17 cellular contexts compared by ENCODE assay signal in the genomic region with DNA sequence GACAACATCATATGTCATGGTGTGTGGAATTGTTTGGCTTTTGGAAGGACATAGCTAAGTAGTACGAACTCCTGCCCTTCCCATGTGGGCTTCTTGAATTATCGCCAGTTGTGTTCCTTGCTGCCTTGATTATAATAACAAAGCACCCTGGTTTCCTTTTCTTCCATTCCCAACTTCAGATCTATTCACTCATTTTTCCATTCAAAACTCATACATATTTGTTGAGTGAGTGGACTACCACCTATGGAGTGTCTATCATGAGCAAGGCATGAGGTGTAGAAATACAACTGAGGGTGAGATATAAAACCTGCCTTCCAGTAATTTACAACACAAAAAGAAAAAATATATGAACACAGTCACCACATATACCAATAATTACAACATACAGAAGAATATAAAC. TPM values are rescaled to one million over a fixed set of nuclear protein-coding genes. Genes with fewer than 3 reads are reported as not detected.
DNase-seq lines count a peak whose midpoint lies in the region; ATAC-seq and TF ChIP-seq lines count a peak whose summit lies in the region.
"Had no signal": no experiment of that assay in that cellular context is flagged by ENCODE, and none has a peak within 500 bp of the region (broad histone marks: within the 10 kb centered on the region; RNA-seq: fewer than 3 reads in every experiment).

No MANE protein-coding gene starts in this region.

- H4K8ac ChIP-seq in neuronal stem cell (ENCODE audit: low read depth, low read length) = no peak overlapping the region

- ATAC-seq in WTC11 (peak; percentile 30; the same call in 1 of the 2 replicates), gastrocnemius medialis (no peak)
- ATAC-seq in CD8-positive, alpha-beta T cell = no peak
- ATAC-seq: PC-3 had no signal

- CTCF ChIA-PET in WTC11 (lab: Charles Lee) = interaction anchor here (1.0 to 1.5 kb wide), 3 partner anchors 31 to 263 kb away, joined by 3 read pairs; a partner anchor contains a TSS
- CTCF ChIA-PET in CD8-positive, alpha-beta T cell (lab: Charles Lee) = interaction anchor here (0.9 to 1.4 kb wide), 2 partner anchors 9 to 10 kb away, joined by 3 read pairs; no protein-coding TSS in a partner anchor

- H3K14ac ChIP-seq in neuronal stem cell (ENCODE audit: low read length) = no peak overlapping the region

- H3K9me3 Mint-ChIP-seq in WTC11 = peaks cover 10% of the 10 kb centered on the region
- H3K9me3 Mint-ChIP-seq in CD8-positive, alpha-beta T cell = no peaks in the 10 kb centered on the region
- H3K9me3 Mint-ChIP-seq: CD8-positive, alpha-beta memory T cell had no signal

- no peak overlapping the region for H2BK15ac ChIP-seq in neuronal stem cell (ENCODE audit: low read length)

- H3K4me1 Mint-ChIP-seq in WTC11 = peaks cover 23% of the 10 kb centered on the region
- H3K4me1 Mint-ChIP-seq in CD8-positive, alpha-beta T cell (ENCODE audit: low read depth) = no peaks in the 10 kb centered on the region
- H3K4me1 Mint-ChIP-seq: CD8-positive, alpha-beta memory T cell had no signal

- no peak overlapping the region for H3K4me3 ChIP-seq in HAP-1
- H3K4me3 ChIP-seq in epithelial cell of esophagus (ENCODE audit: low read length) = no peak overlapping the region
- H3K4me3 ChIP-seq in neuronal stem cell (ENCODE audit: low read length in 2 of 2) = no peak overlapping the region
- no peak overlapping the region for H3K4me3 ChIP-seq in gastrocnemius medialis
- H3K4me3 ChIP-seq in CD8-positive, alpha-beta T cell (ENCODE audit: low read depth, low read length) = no peak overlapping the region

- intact Hi-C loops in gastrocnemius medialis (cut with DNase I; ENCODE audit: low total_unique reads) = no loop called here
- intact Hi-C loops in CD8-positive, alpha-beta T cell (cut with DNase I, micrococcal nuclease) = no loop called here

- POLR2A ChIA-PET in WTC11 (lab: Charles Lee) = no interaction called here
- POLR2A ChIA-PET in CD8-positive, alpha-beta T cell (lab: Charles Lee) = interaction anchor here (0.9 kb wide), 1 partner anchor 79 kb away, joined by 3 read pairs; no protein-coding TSS in a partner anchor

- 0 out of 2 replicates have a peak overlapping the region, but pooled peaks have one; percentile 2 for H3K27ac Mint-ChIP-seq in WTC11
- H3K27ac Mint-ChIP-seq in CD8-positive, alpha-beta T cell = no peak overlapping the region
- H3K27ac Mint-ChIP-seq: CD8-positive, alpha-beta memory T cell had no signal

- H3K36me3 ChIP-seq in HAP-1 (replicated peaks) (no peaks in the 10 kb centered on the region), neuronal stem cell (replicated peaks in 1 of 2; ENCODE audit: control insufficient read depth in 2 of 2, insufficient read depth in 2 of 2, low read length in 2 of 2) (no peaks in the 10 kb centered on the region), gastrocnemius medialis (no peaks in the 10 kb centered on the region)
- no peaks in the 10 kb centered on the region for H3K36me3 ChIP-seq in CD8-positive, alpha-beta T cell (ENCODE audit: insufficient read depth, low read length)
- H3K36me3 ChIP-seq: BE2C had no signal

- no peak overlapping the region for H3K9ac ChIP-seq in neuronal stem cell (ENCODE audit: low read depth, low read length, poor library complexity)

- no peak overlapping the region for H3K4me2 ChIP-seq in neuronal stem cell (ENCODE audit: insufficient read depth, low read length, poor library complexity, severe bottlenecking)

- H3K4me3 Mint-ChIP-seq in WTC11 = no peak overlapping the region
- H3K4me3 Mint-ChIP-seq in CD8-positive, alpha-beta T cell = no peak overlapping the region
- H3K4me3 Mint-ChIP-seq: CD8-positive, alpha-beta memory T cell had no signal

- peak overlapping the region; percentile 9 for H2AFZ ChIP-seq in neuronal stem cell (ENCODE audit: low read length)

- DNase-seq in HAP-1 (ENCODE audit: low spot score in 2 of 2) (peak; percentile 28 to 64), WTC11 (ENCODE audit: low spot score) (no peak), epithelial cell of esophagus (ENCODE audit: low read depth) (peak; percentile 69), neuronal stem cell (ENCODE audit: low spot score) (no peak), AML-193 (lab: John Stamatoyannopoulos, UW) (no peak), gastrocnemius medialis (no peak)
- DNase-seq in CD8-positive, alpha-beta T cell = no peak
- DNase-seq: BE2C; CD8-positive, alpha-beta memory T cell; DND-41; GF-D8; MV-4-11; NCI-H1436; NCI-H2081; NCI-H524 treated with DMSO at 0.1 percent for 48 hours; PC-3 had no signal

- no peak overlapping the region for H2AK5ac ChIP-seq in neuronal stem cell (ENCODE audit: low read depth, low read length)

- H3K9me3 ChIP-seq in HAP-1 (peaks cover 2% of the 10 kb centered on the region), neuronal stem cell (replicated peaks in 1 of 2; ENCODE audit: control insufficient read depth in 2 of 2, insufficient read depth in 1 of 2, low read depth in 1 of 2, low read length in 2 of 2) (no peaks in the 10 kb centered on the region), gastrocnemius medialis (no peaks in the 10 kb centered on the region)
- no peaks in the 10 kb centered on the region for H3K9me3 ChIP-seq in CD8-positive, alpha-beta T cell (ENCODE audit: low read length)
- H3K9me3 ChIP-seq: BE2C had no signal

- no peak overlapping the region for H3K23ac ChIP-seq in neuronal stem cell (ENCODE audit: low read depth, low read length, poor library complexity)

- TF ChIP-seq CTCF in WTC11 (IDR thresholded peaks at IDR 0.05) (no peak), epithelial cell of esophagus (IDR thresholded peaks at IDR 0.05; ENCODE audit: insufficient read depth, low read depth, low read length, missing control alignments) (no peak), gastrocnemius medialis (IDR thresholded peaks at IDR 0.05 in 4 of 5, conservative IDR thresholded peaks at IDR 0.05 in 1 of 5) (no peak)
- TF ChIP-seq CTCF in CD8-positive, alpha-beta T cell (IDR thresholded peaks at IDR 0.05) = no peak

- in situ Hi-C loops in HAP-1 (cut with MboI; ENCODE audit: low sequenced_read_pairs) (no loop called here), gastrocnemius medialis (cut with MboI; ENCODE audit: low sequenced_read_pairs in 4 of 4) (no loop called here)

- H4K91ac ChIP-seq in neuronal stem cell (ENCODE audit: low read depth, low read length, poor library complexity) = no peak overlapping the region

- no peaks in the 10 kb centered on the region for H3K27me3 ChIP-seq in HAP-1 (ENCODE audit: low read depth)
- H3K27me3 ChIP-seq in neuronal stem cell (ENCODE audit: control insufficient read depth in 3 of 3, insufficient read depth in 3 of 3, low read depth in 1 of 3, low read length in 3 of 3) = no peaks in the 10 kb centered on the region
- H3K27me3 ChIP-seq in gastrocnemius medialis = no peaks in the 10 kb centered on the region
- H3K27me3 ChIP-seq in CD8-positive, alpha-beta T cell (ENCODE audit: insufficient read depth, low read length) = no peaks in the 10 kb centered on the region
- H3K27me3 ChIP-seq: BE2C had no signal

- H3K79me1 ChIP-seq in neuronal stem cell (ENCODE audit: low read depth, low read length) = no peaks in the 10 kb centered on the region

- no peak overlapping the region for H3K4ac ChIP-seq in neuronal stem cell (ENCODE audit: low read length)

- TF ChIP-seq POLR2A in gastrocnemius medialis (IDR thresholded peaks at IDR 0.05) = no peak

- H2BK12ac ChIP-seq in neuronal stem cell (ENCODE audit: low read length) = no peak overlapping the region

- H3K18ac ChIP-seq in neuronal stem cell (ENCODE audit: low read length) = no peak overlapping the region

- no peak overlapping the region for H3K27ac ChIP-seq in neuronal stem cell (replicated peaks; ENCODE audit: low read length)
- H3K27ac ChIP-seq in gastrocnemius medialis = no peak overlapping the region
- H3K27ac ChIP-seq in CD8-positive, alpha-beta T cell (ENCODE audit: low read depth, low read length) = no peak overlapping the region

- H3K4me1 ChIP-seq in HAP-1 (peaks cover 16% of the 10 kb centered on the region), neuronal stem cell (ENCODE audit: control insufficient read depth in 2 of 2, insufficient read depth in 1 of 2, low read depth in 1 of 2, low read length in 2 of 2) (peaks cover 2 to 15% of the 10 kb centered on the region in 2 donors), gastrocnemius medialis (no peaks in the 10 kb centered on the region)
- no peaks in the 10 kb centered on the region for H3K4me1 ChIP-seq in CD8-positive, alpha-beta T cell (ENCODE audit: insufficient read depth, low read length)
- H3K4me1 ChIP-seq: BE2C had no signal

- no peak overlapping the region for H2BK5ac ChIP-seq in neuronal stem cell (ENCODE audit: low read length)

- H3K27me3 Mint-ChIP-seq in WTC11 (ENCODE audit: low read depth) = no peaks in the 10 kb centered on the region
- no peaks in the 10 kb centered on the region for H3K27me3 Mint-ChIP-seq in CD8-positive, alpha-beta T cell (ENCODE audit: low read depth)

- no peak overlapping the region for H2BK120ac ChIP-seq in neuronal stem cell (ENCODE audit: low read depth, low read length)

- no peaks in the 10 kb centered on the region for H3K36me3 Mint-ChIP-seq in WTC11
- no peaks in the 10 kb centered on the region for H3K36me3 Mint-ChIP-seq in CD8-positive, alpha-beta T cell
- H3K36me3 Mint-ChIP-seq: CD8-positive, alpha-beta memory T cell had no signal

- no CpG with 5 or more reads among the region's 2 CpGs for WGBS in neuronal stem cell (ENCODE audit: extremely low coverage in 2 of 2, insufficient read length in 2 of 2, insufficient replicate concordance in 1 of 2), 2 donors

TF ChIP-seq in WTC11, 78 proteins besides CTCF, POLR2A, EP300 and RAD21:
- TF ChIP-seq, protein P1, sequence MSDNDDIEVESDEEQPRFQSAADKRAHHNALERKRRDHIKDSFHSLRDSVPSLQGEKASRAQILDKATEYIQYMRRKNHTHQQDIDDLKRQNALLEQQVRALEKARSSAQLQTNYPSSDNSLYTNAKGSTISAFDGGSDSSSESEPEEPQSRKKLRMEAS (CRISPR knock-in tag; IDR thresholded peaks at IDR 0.05) = no peak
- TF ChIP-seq TCF7 (CRISPR knock-in tag; IDR thresholded peaks at IDR 0.05; ENCODE audit: low read depth) = no peak
- TF ChIP-seq, protein P2, sequence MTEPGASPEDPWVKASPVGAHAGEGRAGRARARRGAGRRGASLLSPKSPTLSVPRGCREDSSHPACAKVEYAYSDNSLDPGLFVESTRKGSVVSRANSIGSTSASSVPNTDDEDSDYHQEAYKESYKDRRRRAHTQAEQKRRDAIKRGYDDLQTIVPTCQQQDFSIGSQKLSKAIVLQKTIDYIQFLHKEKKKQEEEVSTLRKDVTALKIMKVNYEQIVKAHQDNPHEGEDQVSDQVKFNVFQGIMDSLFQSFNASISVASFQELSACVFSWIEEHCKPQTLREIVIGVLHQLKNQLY (CRISPR knock-in tag; IDR thresholded peaks at IDR 0.05) = no peak

RNA-seq across cellular contexts. Expression of a gene that starts 4.9 kb away (rescaled TPM):
- total RNA-seq in WTC11 (2021) = 0.60 to 1.5 TPM (median 1.1 TPM) in 3 replicates
- polyA plus RNA-seq in neuronal stem cell (2013, experiment 1 of 2) = 1.3 TPM
- polyA plus RNA-seq in neuronal stem cell (2013, experiment 2 of 2) = 1.2 TPM
- under 1 TPM in 1 of 4 donors, not detected in 3; 0.63 TPM for total RNA-seq in gastrocnemius medialis
- total RNA-seq in CD8-positive, alpha-beta T cell = not detected
- total RNA-seq: CD8-positive, alpha-beta memory T cell; LHCN-M2 had no signal
- polyA plus RNA-seq: CD8-positive, alpha-beta memory T cell had no signal

RNA-seq across cellular contexts. Expression of a gene that starts 31.4 kb away (rescaled TPM):
- total RNA-seq in WTC11 (2021) (9.2 to 11.6 TPM (median 9.9 TPM) in 3 replicates), gastrocnemius medialis (1 to 10 TPM; 2.4 to 7.7 (median 4.7) TPM)
- polyA plus RNA-seq in neuronal stem cell (2013, experiment 1 of 2) = 7.5 TPM
- 8.5 TPM for polyA plus RNA-seq in neuronal stem cell (2013, experiment 2 of 2)
- 1 to 10 TPM; 6.2 to 6.8 TPM for total RNA-seq in CD8-positive, alpha-beta T cell

Comparison
In these comparisons a context has a peak if more than half of its experiments do, and no peak if none do; other contexts are left out.
1. DNase-seq: peak in HAP-1 (2 of 2) and epithelial cell of esophagus (single experiment); none in WTC11 (single experiment), neuronal stem cell (single experiment), AML-193 (0 of 2), gastrocnemius medialis (0 of 2) and CD8-positive, alpha-beta T cell (0 of 7).